Comparison of ENCODE assay signal across 25 cellular contexts in genomic region chr1:228684609-228685008, GRCh38. TPM values are rescaled to one million over a fixed set of nuclear protein-coding genes. Genes with fewer than 3 reads are reported as not detected.
DNase-seq lines count a peak whose midpoint lies in the region; ATAC-seq and TF ChIP-seq lines count a peak whose summit lies in the region.
"Had no signal": no experiment of that assay in that cellular context is flagged by ENCODE, and none has a peak within 500 bp of the region (broad histone marks: within the 10 kb centered on the region; RNA-seq: fewer than 3 reads in every experiment).

No MANE protein-coding gene starts in this region.

- H3K4me3 Mint-ChIP-seq in natural killer cell treated with Interleukin-12 subunit alpha and Interleukin-12 subunit beta and Interleukin-15 and Interleukin-18, amount 100 ng/mL, for 72 hours: no peak overlapping the region
- H3K4me3 Mint-ChIP-seq: activated naive CD4-positive, alpha-beta T cell treated with anti-CD3 and anti-CD28 coated beads, Interleukin-2, amount 10 ng/mL, durations not matched to agents 7 days and 5 days; activated T-cell treated with anti-CD3 and anti-CD28 coated beads, Interleukin-2, amount 50 U/mL, for 72 hours; CD4-positive, CD25-positive, alpha-beta regulatory T cell had no signal

- H3K4me3 ChIP-seq in right cardiac atrium (ENCODE audit: low read length) (no peak overlapping the region), testis (no peak overlapping the region)
- H3K4me3 ChIP-seq: MG63, spleen had no signal

- intact Hi-C loops in right cardiac atrium (cut with DNase I): no loop called here
- intact Hi-C loops in testis (cut with DNase I; ENCODE audit: low total_unique reads): no loop called here
- intact Hi-C loops in posterior cingulate gyrus (cut with DNase I): no loop called here

- no peak for TF ChIP-seq CTCF in testis (IDR thresholded peaks at IDR 0.05)

- no peak overlapping the region for H3K27ac Mint-ChIP-seq in natural killer cell treated with Interleukin-12 subunit alpha and Interleukin-12 subunit beta and Interleukin-15 and Interleukin-18, amount 100 ng/mL, for 72 hours
- H3K27ac Mint-ChIP-seq: activated naive CD4-positive, alpha-beta T cell treated with anti-CD3 and anti-CD28 coated beads, Interleukin-2, amount 10 ng/mL, durations not matched to agents 7 days and 5 days; activated T-cell treated with anti-CD3 and anti-CD28 coated beads, Interleukin-2, amount 50 U/mL, for 72 hours had no signal

- TF ChIP-seq POLR2A in testis (IDR thresholded peaks at IDR 0.05): no peak

- peak; percentile 74 to 89 for ATAC-seq in right cardiac atrium
- ATAC-seq in HG03108 (IDR thresholded peaks at IDR 0.05; ENCODE audit: unreplicated experiment): no peak
- no peak for ATAC-seq in natural killer cell treated with Interleukin-12 subunit alpha and Interleukin-12 subunit beta and Interleukin-15 and Interleukin-18, amount 100 ng/mL, for 72 hours
- ATAC-seq: activated T-cell treated with anti-CD3 and anti-CD28 coated beads, Interleukin-2, amount 50 U/mL, for 72 hours; left colon; SK-N-SH treated with all-trans-retinoic acid at 6 μM for 48 hours had no signal

- no peaks in the 10 kb centered on the region for H3K9me3 Mint-ChIP-seq in natural killer cell treated with Interleukin-12 subunit alpha and Interleukin-12 subunit beta and Interleukin-15 and Interleukin-18, amount 100 ng/mL, for 72 hours
- H3K9me3 Mint-ChIP-seq: activated naive CD4-positive, alpha-beta T cell treated with anti-CD3 and anti-CD28 coated beads, Interleukin-2, amount 10 ng/mL, durations not matched to agents 7 days and 5 days; activated T-cell treated with anti-CD3 and anti-CD28 coated beads, Interleukin-2, amount 50 U/mL, for 72 hours; CD4-positive, CD25-positive, alpha-beta regulatory T cell had no signal

- H3K4me1 ChIP-seq in right cardiac atrium (ENCODE audit: control insufficient read depth, insufficient read depth, low read length) (peaks cover 3% of the 10 kb centered on the region), testis (peaks cover 4% of the 10 kb centered on the region)
- H3K4me1 ChIP-seq: spleen had no signal

- no peaks in the 10 kb centered on the region for H3K36me3 ChIP-seq in testis (ENCODE audit: low read depth, missing control alignments)
- H3K36me3 ChIP-seq: MG63, neutrophil, spleen had no signal

- no peaks in the 10 kb centered on the region for H3K9me3 ChIP-seq in right cardiac atrium (ENCODE audit: control insufficient read depth, low read length)
- no peaks in the 10 kb centered on the region for H3K9me3 ChIP-seq in testis
- H3K9me3 ChIP-seq: MG63, neutrophil, spleen had no signal

- H3K27me3 Mint-ChIP-seq in natural killer cell treated with Interleukin-12 subunit alpha and Interleukin-12 subunit beta and Interleukin-15 and Interleukin-18, amount 100 ng/mL, for 72 hours: peaks cover 38 to 51% of the 10 kb centered on the region in 2 donors

- DNase-seq in Kasumi-1 (lab: John Stamatoyannopoulos, UW) (peak; percentile 45 to 76), amniotic epithelial cell (ENCODE audit: low read depth) (peak; percentile 11), right cardiac atrium (peak in 1 of 3 donors; percentile 57), testis (peak; percentile 29), DMS53 (lab: John Stamatoyannopoulos, UW) (no peak), posterior cingulate gyrus (no peak)
- no peak for DNase-seq in natural killer cell treated with Interleukin-12 subunit alpha and Interleukin-12 subunit beta and Interleukin-15 and Interleukin-18, amount 100 ng/mL, for 72 hours (ENCODE audit: low spot score)
- DNase-seq: activated CD4-positive, alpha-beta T cell treated with anti-CD3 and anti-CD28 coated beads for 1 hour; activated CD8-positive, alpha-beta memory T cell treated with anti-CD3 and anti-CD28 coated beads for 24 hours; activated naive CD4-positive, alpha-beta T cell treated with anti-CD3 and anti-CD28 coated beads, Interleukin-2, amount 10 ng/mL, durations not matched to agents 7 days and 5 days; activated T-cell treated with anti-CD3 and anti-CD28 coated beads, Interleukin-2, amount 50 U/mL, for 72 hours; CD4-positive, CD25-positive, alpha-beta regulatory T cell; DMS 273 treated with DMSO at 0.1 percent for 48 hours; effector CD8-positive, alpha-beta T cell; left colon; MG63; NCI-H187; NCI-H2227 treated with DMSO at 0.1 percent for 48 hours; NCI-H82; spleen; T1000 had no signal

- no peaks in the 10 kb centered on the region for H3K27me3 ChIP-seq in right cardiac atrium (ENCODE audit: control insufficient read depth, insufficient read depth)
- H3K27me3 ChIP-seq in testis: no peaks in the 10 kb centered on the region
- H3K27me3 ChIP-seq: MG63 had no signal

- H3K36me3 Mint-ChIP-seq in natural killer cell treated with Interleukin-12 subunit alpha and Interleukin-12 subunit beta and Interleukin-15 and Interleukin-18, amount 100 ng/mL, for 72 hours: no peaks in the 10 kb centered on the region
- H3K36me3 Mint-ChIP-seq: activated naive CD4-positive, alpha-beta T cell treated with anti-CD3 and anti-CD28 coated beads, Interleukin-2, amount 10 ng/mL, durations not matched to agents 7 days and 5 days; CD4-positive, CD25-positive, alpha-beta regulatory T cell had no signal

- no peaks in the 10 kb centered on the region for H3K4me1 Mint-ChIP-seq in natural killer cell treated with Interleukin-12 subunit alpha and Interleukin-12 subunit beta and Interleukin-15 and Interleukin-18, amount 100 ng/mL, for 72 hours (ENCODE audit: low read depth in 2 of 2)
- H3K4me1 Mint-ChIP-seq: activated naive CD4-positive, alpha-beta T cell treated with anti-CD3 and anti-CD28 coated beads, Interleukin-2, amount 10 ng/mL, durations not matched to agents 7 days and 5 days had no signal

- WGBS in right cardiac atrium: 35% methylated on average over 7 of the region's 7 CpGs
- 45 to 54% methylated on average over 7 of the region's 7 CpGs for WGBS in testis, 2 donors

- H3K27ac ChIP-seq in right cardiac atrium (ENCODE audit: low read length) (peak overlapping the region; percentile 47), testis (peak overlapping the region; percentile 3 to 7)
- H3K27ac ChIP-seq: HL-60, neutrophil, spleen had no signal

RNA-seq across cellular contexts. Expression of gene RHOU, which starts 50.7 kb away (rescaled TPM):
- total RNA-seq in right cardiac atrium: 10 to 100 TPM in 3 of 4 donors, 1 to 10 TPM in 1; 8.1 to 15.1 (median 12.6) TPM
- 5.2 TPM for polyA plus RNA-seq in right cardiac atrium
- total RNA-seq in testis: 10 to 100 TPM; 31.0 to 33.6 TPM
- polyA plus RNA-seq in testis (ENCODE audit: insufficient read depth, low read depth, low replicate concordance): 32.6 TPM
- 1 to 10 TPM in 1 of 2 donors, under 1 TPM in 1; 0.50 to 3.7 TPM for total RNA-seq in natural killer cell treated with Interleukin-12 subunit alpha and Interleukin-12 subunit beta and Interleukin-15 and Interleukin-18, amount 100 ng/mL, for 72 hours

Comparison
In these comparisons a context has a peak if more than half of its experiments do, and no peak if none do; other contexts are left out.
1. DNase-seq: peak in Kasumi-1 (2 of 2), amniotic epithelial cell (single experiment) and testis (single experiment); none in natural killer cell treated with Interleukin-12 subunit alpha and Interleukin-12 subunit beta and Interleukin-15 and Interleukin-18, amount 100 ng/mL, for 72 hours (single experiment), DMS53 (single experiment) and posterior cingulate gyrus (0 of 10).
2. ATAC-seq: peak in right cardiac atrium (2 of 2); none in HG03108 (single experiment) and natural killer cell treated with Interleukin-12 subunit alpha and Interleukin-12 subunit beta and Interleukin-15 and Interleukin-18, amount 100 ng/mL, for 72 hours (0 of 2).